1 cellular context compared by ENCODE assay signal in the genomic region with DNA sequence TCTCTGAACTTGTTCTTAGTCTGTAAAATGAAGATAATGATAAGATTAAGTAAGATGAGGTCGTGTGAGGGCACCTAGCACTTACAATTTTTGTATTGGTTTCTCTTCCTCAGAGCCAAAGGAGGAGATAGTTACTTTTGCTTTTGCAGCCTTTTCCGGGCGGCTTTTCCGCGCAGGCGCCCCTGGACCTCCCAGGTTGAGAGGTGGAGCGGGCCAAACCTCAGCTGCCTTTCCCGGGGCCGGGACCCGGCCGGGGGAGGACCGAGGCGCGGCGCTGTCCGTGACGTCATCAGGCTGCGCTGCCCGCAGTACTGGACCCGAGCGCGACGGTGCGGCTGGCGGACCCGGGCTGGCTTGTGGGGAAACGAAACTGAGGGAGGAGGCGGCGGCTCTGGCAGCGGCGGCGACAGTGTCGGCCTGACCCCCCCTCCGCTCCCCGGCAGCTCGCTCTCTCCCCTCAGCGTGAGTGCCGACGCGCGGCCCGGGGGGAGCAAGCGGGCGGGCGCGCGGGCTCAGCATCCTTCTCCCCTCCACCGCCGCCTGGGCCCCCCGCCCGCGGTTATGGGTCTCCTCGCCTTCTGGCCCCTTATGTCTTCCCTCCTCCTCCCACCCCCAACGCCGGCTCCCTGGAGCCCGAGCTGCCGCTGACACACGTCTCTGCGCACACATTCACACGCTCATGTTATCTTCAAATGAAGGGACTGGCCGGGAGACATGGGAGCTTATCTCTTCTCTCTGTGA.
TF ChIP-seq lines count a peak whose summit lies in the region.

A gene with protein sequence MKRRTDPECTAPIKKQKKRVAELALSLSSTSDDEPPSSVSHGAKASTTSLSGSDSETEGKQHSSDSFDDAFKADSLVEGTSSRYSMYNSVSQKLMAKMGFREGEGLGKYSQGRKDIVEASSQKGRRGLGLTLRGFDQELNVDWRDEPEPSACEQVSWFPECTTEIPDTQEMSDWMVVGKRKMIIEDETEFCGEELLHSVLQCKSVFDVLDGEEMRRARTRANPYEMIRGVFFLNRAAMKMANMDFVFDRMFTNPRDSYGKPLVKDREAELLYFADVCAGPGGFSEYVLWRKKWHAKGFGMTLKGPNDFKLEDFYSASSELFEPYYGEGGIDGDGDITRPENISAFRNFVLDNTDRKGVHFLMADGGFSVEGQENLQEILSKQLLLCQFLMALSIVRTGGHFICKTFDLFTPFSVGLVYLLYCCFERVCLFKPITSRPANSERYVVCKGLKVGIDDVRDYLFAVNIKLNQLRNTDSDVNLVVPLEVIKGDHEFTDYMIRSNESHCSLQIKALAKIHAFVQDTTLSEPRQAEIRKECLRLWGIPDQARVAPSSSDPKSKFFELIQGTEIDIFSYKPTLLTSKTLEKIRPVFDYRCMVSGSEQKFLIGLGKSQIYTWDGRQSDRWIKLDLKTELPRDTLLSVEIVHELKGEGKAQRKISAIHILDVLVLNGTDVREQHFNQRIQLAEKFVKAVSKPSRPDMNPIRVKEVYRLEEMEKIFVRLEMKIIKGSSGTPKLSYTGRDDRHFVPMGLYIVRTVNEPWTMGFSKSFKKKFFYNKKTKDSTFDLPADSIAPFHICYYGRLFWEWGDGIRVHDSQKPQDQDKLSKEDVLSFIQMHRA (plus strand): TSS at position 306 of the 741 bp plus-strand sequence. CDS start 2,409 bp downstream, outside the sequence.

TF ChIP-seq in K562, 482 proteins besides CTCF, POLR2A, EP300 and RAD21 (continued from another document and continues in another):
- TF ChIP-seq, protein P1, sequence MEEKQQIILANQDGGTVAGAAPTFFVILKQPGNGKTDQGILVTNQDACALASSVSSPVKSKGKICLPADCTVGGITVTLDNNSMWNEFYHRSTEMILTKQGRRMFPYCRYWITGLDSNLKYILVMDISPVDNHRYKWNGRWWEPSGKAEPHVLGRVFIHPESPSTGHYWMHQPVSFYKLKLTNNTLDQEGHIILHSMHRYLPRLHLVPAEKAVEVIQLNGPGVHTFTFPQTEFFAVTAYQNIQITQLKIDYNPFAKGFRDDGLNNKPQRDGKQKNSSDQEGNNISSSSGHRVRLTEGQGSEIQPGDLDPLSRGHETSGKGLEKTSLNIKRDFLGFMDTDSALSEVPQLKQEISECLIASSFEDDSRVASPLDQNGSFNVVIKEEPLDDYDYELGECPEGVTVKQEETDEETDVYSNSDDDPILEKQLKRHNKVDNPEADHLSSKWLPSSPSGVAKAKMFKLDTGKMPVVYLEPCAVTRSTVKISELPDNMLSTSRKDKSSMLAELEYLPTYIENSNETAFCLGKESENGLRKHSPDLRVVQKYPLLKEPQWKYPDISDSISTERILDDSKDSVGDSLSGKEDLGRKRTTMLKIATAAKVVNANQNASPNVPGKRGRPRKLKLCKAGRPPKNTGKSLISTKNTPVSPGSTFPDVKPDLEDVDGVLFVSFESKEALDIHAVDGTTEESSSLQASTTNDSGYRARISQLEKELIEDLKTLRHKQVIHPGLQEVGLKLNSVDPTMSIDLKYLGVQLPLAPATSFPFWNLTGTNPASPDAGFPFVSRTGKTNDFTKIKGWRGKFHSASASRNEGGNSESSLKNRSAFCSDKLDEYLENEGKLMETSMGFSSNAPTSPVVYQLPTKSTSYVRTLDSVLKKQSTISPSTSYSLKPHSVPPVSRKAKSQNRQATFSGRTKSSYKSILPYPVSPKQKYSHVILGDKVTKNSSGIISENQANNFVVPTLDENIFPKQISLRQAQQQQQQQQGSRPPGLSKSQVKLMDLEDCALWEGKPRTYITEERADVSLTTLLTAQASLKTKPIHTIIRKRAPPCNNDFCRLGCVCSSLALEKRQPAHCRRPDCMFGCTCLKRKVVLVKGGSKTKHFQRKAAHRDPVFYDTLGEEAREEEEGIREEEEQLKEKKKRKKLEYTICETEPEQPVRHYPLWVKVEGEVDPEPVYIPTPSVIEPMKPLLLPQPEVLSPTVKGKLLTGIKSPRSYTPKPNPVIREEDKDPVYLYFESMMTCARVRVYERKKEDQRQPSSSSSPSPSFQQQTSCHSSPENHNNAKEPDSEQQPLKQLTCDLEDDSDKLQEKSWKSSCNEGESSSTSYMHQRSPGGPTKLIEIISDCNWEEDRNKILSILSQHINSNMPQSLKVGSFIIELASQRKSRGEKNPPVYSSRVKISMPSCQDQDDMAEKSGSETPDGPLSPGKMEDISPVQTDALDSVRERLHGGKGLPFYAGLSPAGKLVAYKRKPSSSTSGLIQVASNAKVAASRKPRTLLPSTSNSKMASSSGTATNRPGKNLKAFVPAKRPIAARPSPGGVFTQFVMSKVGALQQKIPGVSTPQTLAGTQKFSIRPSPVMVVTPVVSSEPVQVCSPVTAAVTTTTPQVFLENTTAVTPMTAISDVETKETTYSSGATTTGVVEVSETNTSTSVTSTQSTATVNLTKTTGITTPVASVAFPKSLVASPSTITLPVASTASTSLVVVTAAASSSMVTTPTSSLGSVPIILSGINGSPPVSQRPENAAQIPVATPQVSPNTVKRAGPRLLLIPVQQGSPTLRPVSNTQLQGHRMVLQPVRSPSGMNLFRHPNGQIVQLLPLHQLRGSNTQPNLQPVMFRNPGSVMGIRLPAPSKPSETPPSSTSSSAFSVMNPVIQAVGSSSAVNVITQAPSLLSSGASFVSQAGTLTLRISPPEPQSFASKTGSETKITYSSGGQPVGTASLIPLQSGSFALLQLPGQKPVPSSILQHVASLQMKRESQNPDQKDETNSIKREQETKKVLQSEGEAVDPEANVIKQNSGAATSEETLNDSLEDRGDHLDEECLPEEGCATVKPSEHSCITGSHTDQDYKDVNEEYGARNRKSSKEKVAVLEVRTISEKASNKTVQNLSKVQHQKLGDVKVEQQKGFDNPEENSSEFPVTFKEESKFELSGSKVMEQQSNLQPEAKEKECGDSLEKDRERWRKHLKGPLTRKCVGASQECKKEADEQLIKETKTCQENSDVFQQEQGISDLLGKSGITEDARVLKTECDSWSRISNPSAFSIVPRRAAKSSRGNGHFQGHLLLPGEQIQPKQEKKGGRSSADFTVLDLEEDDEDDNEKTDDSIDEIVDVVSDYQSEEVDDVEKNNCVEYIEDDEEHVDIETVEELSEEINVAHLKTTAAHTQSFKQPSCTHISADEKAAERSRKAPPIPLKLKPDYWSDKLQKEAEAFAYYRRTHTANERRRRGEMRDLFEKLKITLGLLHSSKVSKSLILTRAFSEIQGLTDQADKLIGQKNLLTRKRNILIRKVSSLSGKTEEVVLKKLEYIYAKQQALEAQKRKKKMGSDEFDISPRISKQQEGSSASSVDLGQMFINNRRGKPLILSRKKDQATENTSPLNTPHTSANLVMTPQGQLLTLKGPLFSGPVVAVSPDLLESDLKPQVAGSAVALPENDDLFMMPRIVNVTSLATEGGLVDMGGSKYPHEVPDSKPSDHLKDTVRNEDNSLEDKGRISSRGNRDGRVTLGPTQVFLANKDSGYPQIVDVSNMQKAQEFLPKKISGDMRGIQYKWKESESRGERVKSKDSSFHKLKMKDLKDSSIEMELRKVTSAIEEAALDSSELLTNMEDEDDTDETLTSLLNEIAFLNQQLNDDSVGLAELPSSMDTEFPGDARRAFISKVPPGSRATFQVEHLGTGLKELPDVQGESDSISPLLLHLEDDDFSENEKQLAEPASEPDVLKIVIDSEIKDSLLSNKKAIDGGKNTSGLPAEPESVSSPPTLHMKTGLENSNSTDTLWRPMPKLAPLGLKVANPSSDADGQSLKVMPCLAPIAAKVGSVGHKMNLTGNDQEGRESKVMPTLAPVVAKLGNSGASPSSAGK (IDR thresholded peaks at IDR 0.05): no peak
- TF ChIP-seq BCOR (IDR thresholded peaks at IDR 0.05) (no peak), HMGN3 (IDR thresholded peaks at IDR 0.05; ENCODE audit: borderline replicate concordance, extremely low read depth, insufficient read length, low read depth, low read length) (peak; percentile 98), OTX1 (CRISPR knock-in tag; IDR thresholded peaks at IDR 0.05) (peak; percentile 67), ZBED1 (IDR thresholded peaks at IDR 0.05) (peak; percentile 85), TOE1 (IDR thresholded peaks at IDR 0.05; ENCODE audit: borderline replicate concordance) (peak; percentile 27; the same call in 1 of the 2 replicates), TOE1 (CRISPR knock-in tag; IDR thresholded peaks at IDR 0.05; ENCODE audit: borderline replicate concordance, low read depth) (no peak), ZNF263 (CRISPR knock-in tag; IDR thresholded peaks at IDR 0.05; ENCODE audit: borderline replicate concordance) (peak; percentile 80), MAFK (IDR thresholded peaks at IDR 0.05; ENCODE audit: low read length) (no peak), ZNF583 (CRISPR knock-in tag; IDR thresholded peaks at IDR 0.05) (no peak), SPI1 (IDR thresholded peaks at IDR 0.05; ENCODE audit: borderline replicate concordance, low read depth, low read length) (no peak), NR2F6 (CRISPR knock-in tag; IDR thresholded peaks at IDR 0.05) (no peak), ZBTB7A (IDR thresholded peaks at IDR 0.05; ENCODE audit: borderline replicate concordance, control insufficient read depth, low read depth, low read length) (peak; percentile 86; the same call in 1 of the 2 replicates), PTBP1 (IDR thresholded peaks at IDR 0.05; ENCODE audit: low read depth, low read length) (no peak), HSF4 (CRISPR knock-in tag; IDR thresholded peaks at IDR 0.05; ENCODE audit: borderline replicate concordance) (no peak)
- TF ChIP-seq, protein P2, sequence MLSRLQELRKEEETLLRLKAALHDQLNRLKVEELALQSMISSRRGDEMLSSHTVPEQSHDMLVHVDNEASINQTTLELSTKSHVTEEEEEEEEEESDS (CRISPR knock-in tag; IDR thresholded peaks at IDR 0.05): no peak
- TF ChIP-seq, protein P3, sequence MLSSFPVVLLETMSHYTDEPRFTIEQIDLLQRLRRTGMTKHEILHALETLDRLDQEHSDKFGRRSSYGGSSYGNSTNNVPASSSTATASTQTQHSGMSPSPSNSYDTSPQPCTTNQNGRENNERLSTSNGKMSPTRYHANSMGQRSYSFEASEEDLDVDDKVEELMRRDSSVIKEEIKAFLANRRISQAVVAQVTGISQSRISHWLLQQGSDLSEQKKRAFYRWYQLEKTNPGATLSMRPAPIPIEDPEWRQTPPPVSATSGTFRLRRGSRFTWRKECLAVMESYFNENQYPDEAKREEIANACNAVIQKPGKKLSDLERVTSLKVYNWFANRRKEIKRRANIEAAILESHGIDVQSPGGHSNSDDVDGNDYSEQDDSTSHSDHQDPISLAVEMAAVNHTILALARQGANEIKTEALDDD (IDR thresholded peaks at IDR 0.05): no peak
- TF ChIP-seq, protein P4, sequence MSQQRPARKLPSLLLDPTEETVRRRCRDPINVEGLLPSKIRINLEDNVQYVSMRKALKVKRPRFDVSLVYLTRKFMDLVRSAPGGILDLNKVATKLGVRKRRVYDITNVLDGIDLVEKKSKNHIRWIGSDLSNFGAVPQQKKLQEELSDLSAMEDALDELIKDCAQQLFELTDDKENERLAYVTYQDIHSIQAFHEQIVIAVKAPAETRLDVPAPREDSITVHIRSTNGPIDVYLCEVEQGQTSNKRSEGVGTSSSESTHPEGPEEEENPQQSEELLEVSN (IDR thresholded peaks at IDR 0.05; ENCODE audit: borderline replicate concordance in 1 of 2, extremely low read depth in 1 of 2, insufficient read depth in 1 of 2, insufficient read length in 1 of 2, low read depth in 1 of 2, low read length in 1 of 2, poor library complexity in 1 of 2, severe bottlenecking in 1 of 2): peak; percentile 6 to 27
- TF ChIP-seq, protein P5, sequence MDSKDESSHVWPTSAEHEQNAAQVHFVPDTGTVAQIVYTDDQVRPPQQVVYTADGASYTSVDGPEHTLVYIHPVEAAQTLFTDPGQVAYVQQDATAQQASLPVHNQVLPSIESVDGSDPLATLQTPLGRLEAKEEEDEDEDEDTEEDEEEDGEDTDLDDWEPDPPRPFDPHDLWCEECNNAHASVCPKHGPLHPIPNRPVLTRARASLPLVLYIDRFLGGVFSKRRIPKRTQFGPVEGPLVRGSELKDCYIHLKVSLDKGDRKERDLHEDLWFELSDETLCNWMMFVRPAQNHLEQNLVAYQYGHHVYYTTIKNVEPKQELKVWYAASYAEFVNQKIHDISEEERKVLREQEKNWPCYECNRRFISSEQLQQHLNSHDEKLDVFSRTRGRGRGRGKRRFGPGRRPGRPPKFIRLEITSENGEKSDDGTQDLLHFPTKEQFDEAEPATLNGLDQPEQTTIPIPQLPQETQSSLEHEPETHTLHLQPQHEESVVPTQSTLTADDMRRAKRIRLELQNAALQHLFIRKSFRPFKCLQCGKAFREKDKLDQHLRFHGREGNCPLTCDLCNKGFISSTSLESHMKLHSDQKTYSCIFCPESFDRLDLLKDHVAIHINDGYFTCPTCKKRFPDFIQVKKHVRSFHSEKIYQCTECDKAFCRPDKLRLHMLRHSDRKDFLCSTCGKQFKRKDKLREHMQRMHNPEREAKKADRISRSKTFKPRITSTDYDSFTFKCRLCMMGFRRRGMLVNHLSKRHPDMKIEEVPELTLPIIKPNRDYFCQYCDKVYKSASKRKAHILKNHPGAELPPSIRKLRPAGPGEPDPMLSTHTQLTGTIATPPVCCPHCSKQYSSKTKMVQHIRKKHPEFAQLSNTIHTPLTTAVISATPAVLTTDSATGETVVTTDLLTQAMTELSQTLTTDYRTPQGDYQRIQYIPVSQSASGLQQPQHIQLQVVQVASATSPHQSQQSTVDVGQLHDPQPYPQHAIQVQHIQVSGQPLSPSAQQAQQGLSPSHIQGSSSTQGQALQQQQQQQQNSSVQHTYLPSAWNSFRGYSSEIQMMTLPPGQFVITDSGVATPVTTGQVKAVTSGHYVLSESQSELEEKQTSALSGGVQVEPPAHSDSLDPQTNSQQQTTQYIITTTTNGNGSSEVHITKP (IDR thresholded peaks at IDR 0.05; ENCODE audit: partially characterized antibody): peak; percentile 85
- TF ChIP-seq, protein P6, sequence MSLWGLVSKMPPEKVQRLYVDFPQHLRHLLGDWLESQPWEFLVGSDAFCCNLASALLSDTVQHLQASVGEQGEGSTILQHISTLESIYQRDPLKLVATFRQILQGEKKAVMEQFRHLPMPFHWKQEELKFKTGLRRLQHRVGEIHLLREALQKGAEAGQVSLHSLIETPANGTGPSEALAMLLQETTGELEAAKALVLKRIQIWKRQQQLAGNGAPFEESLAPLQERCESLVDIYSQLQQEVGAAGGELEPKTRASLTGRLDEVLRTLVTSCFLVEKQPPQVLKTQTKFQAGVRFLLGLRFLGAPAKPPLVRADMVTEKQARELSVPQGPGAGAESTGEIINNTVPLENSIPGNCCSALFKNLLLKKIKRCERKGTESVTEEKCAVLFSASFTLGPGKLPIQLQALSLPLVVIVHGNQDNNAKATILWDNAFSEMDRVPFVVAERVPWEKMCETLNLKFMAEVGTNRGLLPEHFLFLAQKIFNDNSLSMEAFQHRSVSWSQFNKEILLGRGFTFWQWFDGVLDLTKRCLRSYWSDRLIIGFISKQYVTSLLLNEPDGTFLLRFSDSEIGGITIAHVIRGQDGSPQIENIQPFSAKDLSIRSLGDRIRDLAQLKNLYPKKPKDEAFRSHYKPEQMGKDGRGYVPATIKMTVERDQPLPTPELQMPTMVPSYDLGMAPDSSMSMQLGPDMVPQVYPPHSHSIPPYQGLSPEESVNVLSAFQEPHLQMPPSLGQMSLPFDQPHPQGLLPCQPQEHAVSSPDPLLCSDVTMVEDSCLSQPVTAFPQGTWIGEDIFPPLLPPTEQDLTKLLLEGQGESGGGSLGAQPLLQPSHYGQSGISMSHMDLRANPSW (CRISPR knock-in tag; IDR thresholded peaks at IDR 0.05): peak; percentile 81; the same call in 1 of the 2 replicates
- TF ChIP-seq, protein P7, sequence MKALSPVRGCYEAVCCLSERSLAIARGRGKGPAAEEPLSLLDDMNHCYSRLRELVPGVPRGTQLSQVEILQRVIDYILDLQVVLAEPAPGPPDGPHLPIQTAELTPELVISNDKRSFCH (CRISPR knock-in tag; IDR thresholded peaks at IDR 0.05): no peak
- TF ChIP-seq, protein P7 (tag; IDR thresholded peaks at IDR 0.05): no peak; the same call in 1 of the 2 replicates
